Comparison of ENCODE assay signal across 8 cellular contexts in genomic region chr4:54091637-54092404, GRCh38. TPM values are rescaled to one million over a fixed set of nuclear protein-coding genes. Genes with fewer than 3 reads are reported as not detected.
DNase-seq lines count a peak whose midpoint lies in the region; ATAC-seq and TF ChIP-seq lines count a peak whose summit lies in the region.

No MANE protein-coding gene starts in this region.

- peak; percentile 52 for DNase-seq in ACHN
- DNase-seq in NCI-H774 (lab: John Stamatoyannopoulos, UW): peak; percentile 68
- DNase-seq in activated T-cell treated with anti-CD3 and anti-CD28 coated beads for 1 hour (ENCODE audit: low read depth): peak; percentile 79
- no peak for DNase-seq in epithelial cell of proximal tubule (ENCODE audit: low read depth)
- DNase-seq in stimulated activated CD8-positive, alpha-beta memory T cell treated with anti-CD3 and anti-CD28 coated beads, Interleukin-4, amount 100 ng/mL, for 4 hours (ENCODE audit: low read depth in 2 of 2, low spot score in 1 of 2): peak; percentile 59 to 71

- H3K9ac ChIP-seq in mucosa of rectum (ENCODE audit: low read depth in 1 of 2, low read length in 2 of 2): peak overlapping the region; percentile 8 to 26

- peak; percentile 79 for ATAC-seq in GM18907 (IDR thresholded peaks at IDR 0.05; ENCODE audit: unreplicated experiment)
- peak; percentile 87 for ATAC-seq in HG03439 (IDR thresholded peaks at IDR 0.05; ENCODE audit: unreplicated experiment)

- H3K4me1 ChIP-seq in mucosa of rectum (ENCODE audit: control insufficient read depth in 2 of 2, insufficient read depth in 2 of 2, low read length in 2 of 2): peaks cover 16 to 19% of the 10 kb centered on the region in 2 donors

- no peak overlapping the region for H3K27ac ChIP-seq in mucosa of rectum (ENCODE audit: low read depth in 2 of 2, low read length in 2 of 2)

- in situ Hi-C loops in ACHN (cut with HindIII; ENCODE audit: low pct_ligation_motif_present, low pct_unique_long_range_greater_than_20kb, low sequenced_read_pairs): no loop called here

- H3K4me3 ChIP-seq in epithelial cell of proximal tubule (ENCODE audit: low read depth, low read length) (peak overlapping the region; percentile 69), mucosa of rectum (ENCODE audit: low read length in 2 of 2) (peak overlapping the region; percentile 76 to 82)

- H3K36me3 ChIP-seq in mucosa of rectum (ENCODE audit: control insufficient read depth in 2 of 2, insufficient read depth in 2 of 2, low read length in 2 of 2): no peaks in the 10 kb centered on the region

- peaks cover 46 to 54% of the 10 kb centered on the region in 2 donors for H3K27me3 ChIP-seq in mucosa of rectum (ENCODE audit: control insufficient read depth in 2 of 2, insufficient read depth in 2 of 2, low read length in 2 of 2)

- no peaks in the 10 kb centered on the region for H3K9me3 ChIP-seq in mucosa of rectum (ENCODE audit: control insufficient read depth in 2 of 2, low read length in 2 of 2)

- TF ChIP-seq CTCF in epithelial cell of proximal tubule (conservative IDR thresholded peaks at IDR 0.05; ENCODE audit: low read depth, low read length): no peak

RNA-seq across cellular contexts. Expression of gene GSX2, which starts 8.1 kb away (rescaled TPM):
- total RNA-seq in epithelial cell of proximal tubule: not detected in 2 replicates

RNA-seq across cellular contexts. Expression of gene CHIC2, which starts 27.4 kb away (rescaled TPM):
- 19.2 and 23.5 TPM in 2 replicates for total RNA-seq in epithelial cell of proximal tubule
